ENCODE assay signal across 8 cellular contexts in the genomic region with DNA sequence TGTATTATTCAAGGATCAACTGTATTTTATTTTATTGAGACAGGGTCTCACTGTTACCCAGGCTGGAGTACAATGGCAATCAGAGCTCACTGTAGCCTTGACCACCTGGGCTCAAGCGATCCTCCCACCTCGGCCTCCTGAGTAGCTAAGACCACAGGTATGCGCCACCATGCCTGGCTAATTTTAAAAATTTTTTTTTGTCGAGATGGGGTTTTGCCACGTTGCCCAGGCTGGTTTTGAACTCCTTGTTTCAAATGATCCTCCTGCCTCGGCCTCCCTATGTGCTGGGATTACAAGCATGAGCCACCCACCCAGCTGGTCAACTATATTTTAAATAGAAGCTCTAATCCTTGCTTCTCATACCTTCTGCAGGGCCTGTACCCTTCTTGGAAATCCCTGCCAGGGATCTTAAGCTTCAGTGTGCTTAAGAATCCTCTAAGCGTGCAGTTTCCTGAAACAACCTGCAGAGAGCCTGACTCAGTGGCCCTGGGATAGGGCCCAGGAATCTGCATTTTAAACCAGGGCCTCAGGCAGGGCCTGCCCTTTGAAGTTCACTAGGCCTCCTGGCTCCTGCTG. TPM values are rescaled to one million over a fixed set of nuclear protein-coding genes. Genes with fewer than 3 reads are reported as not detected.
DNase-seq lines count a peak whose midpoint lies in the region; ATAC-seq and TF ChIP-seq lines count a peak whose summit lies in the region.

No MANE protein-coding gene starts in this region.

- H3K27me3 ChIP-seq in WERI-Rb-1 (ENCODE audit: insufficient read depth, low read depth, severe bottlenecking) = no peaks in the 10 kb centered on the region
- H3K27me3 ChIP-seq in suprapubic skin = no peaks in the 10 kb centered on the region

- H3K9me3 Mint-ChIP-seq in activated CD4-positive, alpha-beta T cell treated with anti-CD3 and anti-CD28 coated beads for 36 hours (ENCODE audit: low read depth) = no peaks in the 10 kb centered on the region
- peaks cover 0 to 5% (median 0%) of the 10 kb centered on the region in 6 donors for H3K9me3 Mint-ChIP-seq in immature natural killer cell

- intact Hi-C loops in activated CD4-positive, alpha-beta T cell treated with anti-CD3 and anti-CD28 coated beads for 36 hours (cut with DNase I, micrococcal nuclease) = loop anchor here (1.0 to 10.0 kb wide), 14 partner anchors 12 to 870 kb away; a partner anchor contains a TSS

- H3K4me1 ChIP-seq in suprapubic skin = peaks cover 76% of the 10 kb centered on the region

- peaks cover 56% of the 10 kb centered on the region for H3K4me1 Mint-ChIP-seq in activated CD4-positive, alpha-beta T cell treated with anti-CD3 and anti-CD28 coated beads for 36 hours
- peaks cover 82 to 86% of the 10 kb centered on the region in 2 donors for H3K4me1 Mint-ChIP-seq in immature natural killer cell

- 0 out of 2 replicates have a peak, but pooled peaks have one; percentile 19 for TF ChIP-seq CTCF in WERI-Rb-1 (IDR thresholded peaks at IDR 0.05; ENCODE audit: low read depth, low read length)
- TF ChIP-seq CTCF in suprapubic skin (IDR thresholded peaks at IDR 0.05) = no peak

- H3K27ac Mint-ChIP-seq in activated CD4-positive, alpha-beta T cell treated with anti-CD3 and anti-CD28 coated beads for 36 hours = peak overlapping the region; percentile 99
- peak overlapping the region; percentile 90 to 100 (median 99) for H3K27ac Mint-ChIP-seq in immature natural killer cell

- no peaks in the 10 kb centered on the region for H3K27me3 Mint-ChIP-seq in activated CD4-positive, alpha-beta T cell treated with anti-CD3 and anti-CD28 coated beads for 36 hours
- peaks cover 42 to 76% (median 75%) of the 10 kb centered on the region in 3 donors for H3K27me3 Mint-ChIP-seq in immature natural killer cell (ENCODE audit: low read depth in 3 of 3)

- CTCF ChIA-PET in activated CD4-positive, alpha-beta T cell treated with anti-CD3 and anti-CD28 coated beads for 36 hours (lab: Charles Lee) = interaction anchor here (0.6 to 4.7 kb wide), 22 partner anchors 10 to 620 kb away, joined by 3 to 34 read pairs (median 5); no protein-coding TSS in a partner anchor

- ATAC-seq in activated CD4-positive, alpha-beta T cell treated with anti-CD3 and anti-CD28 coated beads for 36 hours = no peak
- ATAC-seq in HG03045 (IDR thresholded peaks at IDR 0.05; ENCODE audit: unreplicated experiment) = no peak

- peak overlapping the region; percentile 93 for H3K27ac ChIP-seq in WERI-Rb-1
- H3K27ac ChIP-seq in suprapubic skin = peak overlapping the region; percentile 84

- peak overlapping the region; percentile 99 for H3K4me3 Mint-ChIP-seq in activated CD4-positive, alpha-beta T cell treated with anti-CD3 and anti-CD28 coated beads for 36 hours
- H3K4me3 Mint-ChIP-seq in immature natural killer cell = peak overlapping the region; percentile 92 to 97 (median 97)

- H3K36me3 Mint-ChIP-seq in activated CD4-positive, alpha-beta T cell treated with anti-CD3 and anti-CD28 coated beads for 36 hours (ENCODE audit: low read depth) = peaks cover 79% of the 10 kb centered on the region
- H3K36me3 Mint-ChIP-seq in immature natural killer cell = peaks cover 18 to 54% (median 29%) of the 10 kb centered on the region in 3 donors

- peaks cover 69% of the 10 kb centered on the region for H3K36me3 ChIP-seq in WERI-Rb-1
- peaks cover 1% of the 10 kb centered on the region for H3K36me3 ChIP-seq in suprapubic skin

- no peak for TF ChIP-seq POLR2A in suprapubic skin (IDR thresholded peaks at IDR 0.05)

- H3K9me3 ChIP-seq in WERI-Rb-1 (ENCODE audit: severe bottlenecking) (peaks cover 3% of the 10 kb centered on the region), suprapubic skin (no peaks in the 10 kb centered on the region)

- H3K4me3 ChIP-seq in WERI-Rb-1 (ENCODE audit: low read depth, low read length) = no peak overlapping the region
- peak overlapping the region; percentile 10 for H3K4me3 ChIP-seq in suprapubic skin

- TF ChIP-seq EP300 in suprapubic skin (IDR thresholded peaks at IDR 0.05) = no peak

- 77% methylated on average over 7 of the region's 7 CpGs for WGBS in suprapubic skin

- no peak for DNase-seq in activated CD4-positive, alpha-beta T cell treated with anti-CD3 and anti-CD28 coated beads for 36 hours
- DNase-seq in activated CD4-positive, alpha-beta T cell treated with anti-CD3 and anti-CD28 coated beads for 48 hours = no peak
- peak; percentile 79 for DNase-seq in WERI-Rb-1
- DNase-seq in immature natural killer cell = peak in 1 of 3 donors; percentile 28
- DNase-seq in suprapubic skin (ENCODE audit: low spot score in 2 of 2) = no peak
- DNase-seq in iPS-NIHi11 (ENCODE audit: low spot score) = no peak
- no peak for DNase-seq in NCI-H2171 treated with DMSO at 0.1 percent for 48 hours (lab: John Stamatoyannopoulos, UW)

- POLR2A ChIA-PET in activated CD4-positive, alpha-beta T cell treated with anti-CD3 and anti-CD28 coated beads for 36 hours (lab: Charles Lee) = interaction anchor here (0.6 to 2.8 kb wide), 10 partner anchors 11 to 203 kb away, joined by 3 to 22 read pairs (median 5); a partner anchor contains a TSS

RNA-seq across cellular contexts. Expression of a gene that starts 2.9 kb away (rescaled TPM):
- 100 to 1,000 TPM; 135 to 141 TPM for total RNA-seq in activated CD4-positive, alpha-beta T cell treated with anti-CD3 and anti-CD28 coated beads for 36 hours
- polyA plus RNA-seq in immature natural killer cell = 10 to 100 TPM in 2 of 3 donors, 1 to 10 TPM in 1; 4.0 to 56.3 (median 13.8) TPM
- 10 to 100 TPM; 10.5 to 27.1 (median 14.4) TPM for total RNA-seq in suprapubic skin

RNA-seq across cellular contexts. Expression of a gene that starts 55.3 kb away (rescaled TPM):
- not detected for total RNA-seq in activated CD4-positive, alpha-beta T cell treated with anti-CD3 and anti-CD28 coated beads for 36 hours
- polyA plus RNA-seq in immature natural killer cell = not detected
- total RNA-seq in suprapubic skin = 1 to 10 TPM in 1 of 4 donors, not detected in 3; 9.5 TPM

Comparison
In these comparisons a context has a peak if more than half of its experiments do, and no peak if none do; other contexts are left out.
1. RNA of a gene that starts 2.9 kb away (total RNA-seq): 135 to 141 TPM in activated CD4-positive, alpha-beta T cell treated with anti-CD3 and anti-CD28 coated beads for 36 hours; 10.5 to 27.1 TPM in suprapubic skin; every median in the first group is over 4 times any median in the second.